In the genomic region with DNA sequence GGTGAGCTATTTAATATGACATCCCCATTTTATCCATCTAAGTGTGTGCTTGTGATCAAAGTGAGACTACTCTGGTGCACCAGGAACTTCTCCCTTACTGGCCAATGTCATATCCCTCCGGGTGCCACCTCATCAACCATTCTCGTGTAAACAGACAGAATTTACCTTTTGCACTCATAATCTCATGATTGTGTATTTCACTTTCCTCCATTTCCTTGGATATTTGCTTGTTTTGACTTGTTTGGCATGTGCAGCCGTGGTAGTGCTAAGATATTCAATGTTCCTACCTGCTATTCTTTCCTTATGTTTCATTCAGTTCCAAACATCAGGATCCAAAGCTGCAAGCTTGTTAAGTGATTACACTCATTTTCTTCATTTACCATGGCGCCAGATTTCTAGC, we compare ENCODE assay signal across 11 cellular contexts.
"Had no signal": no experiment of that assay in that cellular context is flagged by ENCODE, and none has a peak within 500 bp of the region (broad histone marks: within the 10 kb centered on the region; RNA-seq: fewer than 3 reads in every experiment).

No MANE protein-coding gene starts in this region.

- FAIRE-seq: HepG2 had no signal

- H3K27ac Mint-ChIP-seq: HFFc6, IgD-negative memory B cell had no signal

- H3K4me3 Mint-ChIP-seq: HFFc6, IgD-negative memory B cell had no signal

- H3K4me1 Mint-ChIP-seq: IgD-negative memory B cell had no signal

- H2AFZ ChIP-seq: GM23248 had no signal

- H3K27ac ChIP-seq: GM23248, HL-60, KMS-11 had no signal

- H3K36me3 ChIP-seq: HAP-1 had no signal

- H3K4me3 ChIP-seq: GM23248, HAP-1 had no signal

- H3K4me2 ChIP-seq: KMS-11 had no signal

- DNase-seq: GM23248, GOT3, H7, HFFc6, KBM-7 had no signal

- H3K9ac ChIP-seq: GM23248, KMS-11 had no signal

- H3K36me3 Mint-ChIP-seq: IgD-negative memory B cell had no signal

- H3K4me1 ChIP-seq: HAP-1 had no signal

- ATAC-seq: HCT116, HepG2 had no signal

- H3K9me3 ChIP-seq: HAP-1 had no signal

- H3K27me3 Mint-ChIP-seq: IgD-negative memory B cell had no signal
